Comparison of ENCODE assay signal across 3 cellular contexts in the genomic region with DNA sequence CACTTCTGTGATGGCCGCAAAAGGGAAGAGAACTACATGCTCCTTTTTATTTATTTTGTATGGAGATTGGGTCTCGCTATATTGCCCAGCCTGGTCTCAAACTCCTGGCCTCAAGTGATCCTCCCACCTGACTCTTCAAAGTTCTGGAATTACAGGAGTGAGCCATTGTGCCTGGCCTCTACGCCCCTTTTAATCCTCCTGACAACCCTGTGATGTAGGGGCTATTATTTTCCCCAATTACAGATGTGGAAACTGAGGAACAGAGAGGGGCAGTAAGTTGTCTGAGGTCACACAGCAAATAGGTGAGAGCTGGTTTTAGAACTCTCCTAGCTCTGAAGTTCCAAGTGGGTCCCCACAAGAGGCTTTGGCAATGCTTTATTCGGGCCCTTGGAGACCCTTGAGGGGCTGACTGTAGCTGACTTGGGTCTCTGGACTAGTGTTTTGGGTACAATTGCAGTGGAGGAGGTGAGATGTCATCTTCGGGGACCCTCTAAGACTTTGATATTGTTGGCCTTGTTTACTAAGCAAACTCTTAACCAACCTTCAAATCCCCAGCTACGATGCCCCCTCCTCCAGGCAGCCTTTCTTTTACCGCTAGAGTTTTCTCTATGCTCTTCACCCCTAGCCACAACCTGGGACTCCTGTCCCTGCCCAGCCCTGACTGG.
TF ChIP-seq lines count a peak whose summit lies in the region.

No MANE protein-coding gene starts in this region.

TF ChIP-seq in SK-N-SH treated with all-trans-retinoic acid at 6 μM for 48 hours, 23 proteins besides CTCF, POLR2A, EP300 and RAD21:
- no peak for TF ChIP-seq CSRNP3 (CRISPR knock-in tag; IDR thresholded peaks at IDR 0.05)
- TF ChIP-seq TCF4 (CRISPR knock-in tag; IDR thresholded peaks at IDR 0.05; ENCODE audit: borderline replicate concordance): no peak
- TF ChIP-seq, protein P1, sequence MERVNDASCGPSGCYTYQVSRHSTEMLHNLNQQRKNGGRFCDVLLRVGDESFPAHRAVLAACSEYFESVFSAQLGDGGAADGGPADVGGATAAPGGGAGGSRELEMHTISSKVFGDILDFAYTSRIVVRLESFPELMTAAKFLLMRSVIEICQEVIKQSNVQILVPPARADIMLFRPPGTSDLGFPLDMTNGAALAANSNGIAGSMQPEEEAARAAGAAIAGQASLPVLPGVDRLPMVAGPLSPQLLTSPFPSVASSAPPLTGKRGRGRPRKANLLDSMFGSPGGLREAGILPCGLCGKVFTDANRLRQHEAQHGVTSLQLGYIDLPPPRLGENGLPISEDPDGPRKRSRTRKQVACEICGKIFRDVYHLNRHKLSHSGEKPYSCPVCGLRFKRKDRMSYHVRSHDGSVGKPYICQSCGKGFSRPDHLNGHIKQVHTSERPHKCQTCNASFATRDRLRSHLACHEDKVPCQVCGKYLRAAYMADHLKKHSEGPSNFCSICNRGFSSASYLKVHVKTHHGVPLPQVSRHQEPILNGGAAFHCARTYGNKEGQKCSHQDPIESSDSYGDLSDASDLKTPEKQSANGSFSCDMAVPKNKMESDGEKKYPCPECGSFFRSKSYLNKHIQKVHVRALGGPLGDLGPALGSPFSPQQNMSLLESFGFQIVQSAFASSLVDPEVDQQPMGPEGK (CRISPR knock-in tag; IDR thresholded peaks at IDR 0.05; ENCODE audit: borderline replicate concordance): no peak
- TF ChIP-seq PPARA (CRISPR knock-in tag; IDR thresholded peaks at IDR 0.05; ENCODE audit: borderline replicate concordance): no peak
- TF ChIP-seq BACH2 (CRISPR knock-in tag; IDR thresholded peaks at IDR 0.05; ENCODE audit: borderline replicate concordance): no peak
- peak; percentile 98 for TF ChIP-seq ZFP3 (CRISPR knock-in tag; IDR thresholded peaks at IDR 0.05)
- TF ChIP-seq SNAI2 (CRISPR knock-in tag; IDR thresholded peaks at IDR 0.05): no peak

TF ChIP-seq in SK-N-SH, 30 proteins besides CTCF, POLR2A, EP300 and RAD21:
- TF ChIP-seq ELF1 (IDR thresholded peaks at IDR 0.05): no peak
- no peak for TF ChIP-seq FOXJ3 (CRISPR knock-in tag; IDR thresholded peaks at IDR 0.05)
- TF ChIP-seq GATA2 (CRISPR knock-in tag; IDR thresholded peaks at IDR 0.05): no peak
- no peak for TF ChIP-seq NRF1 (IDR thresholded peaks at IDR 0.05; ENCODE audit: low read depth, low read length)
- TF ChIP-seq USF1 (IDR thresholded peaks at IDR 0.05; ENCODE audit: borderline replicate concordance, low read depth): no peak
- no peak for TF ChIP-seq POLR2AphosphoS5 (IDR thresholded peaks at IDR 0.05; ENCODE audit: low read depth, low read length)
- TF ChIP-seq YY1 (IDR thresholded peaks at IDR 0.05; ENCODE audit: low read depth): no peak
- TF ChIP-seq MAX (IDR thresholded peaks at IDR 0.05; ENCODE audit: low read depth): no peak
- TF ChIP-seq MEF2A (IDR thresholded peaks at IDR 0.05; ENCODE audit: borderline replicate concordance, low read depth): no peak
- TF ChIP-seq RCOR1 (IDR thresholded peaks at IDR 0.05; ENCODE audit: low read length): no peak
- TF ChIP-seq RXRA (IDR thresholded peaks at IDR 0.05; ENCODE audit: borderline replicate concordance, low read depth): no peak
- TF ChIP-seq, protein P2, sequence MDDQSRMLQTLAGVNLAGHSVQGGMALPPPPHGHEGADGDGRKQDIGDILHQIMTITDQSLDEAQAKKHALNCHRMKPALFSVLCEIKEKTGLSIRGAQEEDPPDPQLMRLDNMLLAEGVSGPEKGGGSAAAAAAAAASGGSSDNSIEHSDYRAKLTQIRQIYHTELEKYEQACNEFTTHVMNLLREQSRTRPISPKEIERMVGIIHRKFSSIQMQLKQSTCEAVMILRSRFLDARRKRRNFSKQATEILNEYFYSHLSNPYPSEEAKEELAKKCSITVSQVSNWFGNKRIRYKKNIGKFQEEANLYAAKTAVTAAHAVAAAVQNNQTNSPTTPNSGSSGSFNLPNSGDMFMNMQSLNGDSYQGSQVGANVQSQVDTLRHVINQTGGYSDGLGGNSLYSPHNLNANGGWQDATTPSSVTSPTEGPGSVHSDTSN (IDR thresholded peaks at IDR 0.05): no peak
- TF ChIP-seq, protein P3, sequence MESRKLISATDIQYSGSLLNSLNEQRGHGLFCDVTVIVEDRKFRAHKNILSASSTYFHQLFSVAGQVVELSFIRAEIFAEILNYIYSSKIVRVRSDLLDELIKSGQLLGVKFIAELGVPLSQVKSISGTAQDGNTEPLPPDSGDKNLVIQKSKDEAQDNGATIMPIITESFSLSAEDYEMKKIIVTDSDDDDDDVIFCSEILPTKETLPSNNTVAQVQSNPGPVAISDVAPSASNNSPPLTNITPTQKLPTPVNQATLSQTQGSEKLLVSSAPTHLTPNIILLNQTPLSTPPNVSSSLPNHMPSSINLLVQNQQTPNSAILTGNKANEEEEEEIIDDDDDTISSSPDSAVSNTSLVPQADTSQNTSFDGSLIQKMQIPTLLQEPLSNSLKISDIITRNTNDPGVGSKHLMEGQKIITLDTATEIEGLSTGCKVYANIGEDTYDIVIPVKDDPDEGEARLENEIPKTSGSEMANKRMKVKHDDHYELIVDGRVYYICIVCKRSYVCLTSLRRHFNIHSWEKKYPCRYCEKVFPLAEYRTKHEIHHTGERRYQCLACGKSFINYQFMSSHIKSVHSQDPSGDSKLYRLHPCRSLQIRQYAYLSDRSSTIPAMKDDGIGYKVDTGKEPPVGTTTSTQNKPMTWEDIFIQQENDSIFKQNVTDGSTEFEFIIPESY (IDR thresholded peaks at IDR 0.05; ENCODE audit: borderline replicate concordance, low read depth): no peak

TF ChIP-seq in K562, 482 proteins besides CTCF, POLR2A, EP300 and RAD21:
- TF ChIP-seq, protein P3 (CRISPR knock-in tag; IDR thresholded peaks at IDR 0.05): 0 out of 2 replicates have a peak, but pooled peaks have one; percentile 18
- peak; percentile 95 for TF ChIP-seq SMARCA5 (IDR thresholded peaks at IDR 0.05)
- TF ChIP-seq HDAC2 (IDR thresholded peaks at IDR 0.05): peak; percentile 88
- peak; percentile 99 for TF ChIP-seq BCOR (IDR thresholded peaks at IDR 0.05)
- TF ChIP-seq RCOR1 (IDR thresholded peaks at IDR 0.05; ENCODE audit: borderline replicate concordance in 1 of 2, low read depth in 2 of 2, low read length in 2 of 2): peak; percentile 10 to 35; a peak in 2 of 4 replicates
- TF ChIP-seq PTBP1 (IDR thresholded peaks at IDR 0.05; ENCODE audit: low read depth, low read length): peak; percentile 83; the same call in 1 of the 2 replicates
- TF ChIP-seq BRD9 (IDR thresholded peaks at IDR 0.05; ENCODE audit: low read depth, partially characterized antibody): peak; percentile 79
- peak; percentile 31; the same call in 1 of the 2 replicates for TF ChIP-seq ZBTB7A (IDR thresholded peaks at IDR 0.05; ENCODE audit: borderline replicate concordance, control insufficient read depth, low read depth, low read length)
- peak; percentile 32 to 37; a peak in 1 of 4 replicates for TF ChIP-seq HDAC1 (IDR thresholded peaks at IDR 0.05)
- TF ChIP-seq ZNF274 (IDR thresholded peaks at IDR 0.05; ENCODE audit: borderline replicate concordance, low read depth, low read length): no peak
- peak; percentile 98 for TF ChIP-seq RBM25 (IDR thresholded peaks at IDR 0.05; ENCODE audit: low read depth, low read length, severe bottlenecking)
- no peak for TF ChIP-seq FOXA1 (IDR thresholded peaks at IDR 0.05; ENCODE audit: borderline replicate concordance)
- peak in 1 of 2 experiments; percentile 83; a peak in 2 of 3 replicates for TF ChIP-seq CBX3 (IDR thresholded peaks at IDR 0.05; ENCODE audit: borderline replicate concordance in 1 of 2, low read length in 2 of 2)
- 0 out of 4 replicates have a peak, but pooled peaks of 1 of the 2 experiments have one; percentile 20 for TF ChIP-seq FOXK2 (conservative IDR thresholded peaks at IDR 0.05 in 1 of 2, IDR thresholded peaks at IDR 0.05 in 1 of 2; ENCODE audit: low read depth in 2 of 2)
- no peak for TF ChIP-seq ZNF224 (CRISPR knock-in tag; IDR thresholded peaks at IDR 0.05)
- peak; percentile 77 for TF ChIP-seq ZNF121 (CRISPR knock-in tag; conservative IDR thresholded peaks at IDR 0.05)
- TF ChIP-seq ADNP (tag; IDR thresholded peaks at IDR 0.05): 0 out of 2 replicates have a peak, but pooled peaks have one; percentile 44
- TF ChIP-seq CBX1 (IDR thresholded peaks at IDR 0.05; ENCODE audit: low read depth): peak; percentile 84; the same call in 1 of the 2 replicates
- TF ChIP-seq SMAD4 (CRISPR knock-in tag; conservative IDR thresholded peaks at IDR 0.05): no peak
- TF ChIP-seq CHD4 (IDR thresholded peaks at IDR 0.05; ENCODE audit: insufficient read depth, insufficient replicate concordance, low read depth, low read length, poor library complexity, severe bottlenecking): peak; percentile 94
- no peak for TF ChIP-seq GATAD2B (IDR thresholded peaks at IDR 0.05; ENCODE audit: borderline replicate concordance)
- no peak for TF ChIP-seq ELK3 (CRISPR knock-in tag; IDR thresholded peaks at IDR 0.05)
- peak; percentile 85 to 94 for TF ChIP-seq KDM1A (IDR thresholded peaks at IDR 0.05)
- no peak for TF ChIP-seq ZNF124 (CRISPR knock-in tag; IDR thresholded peaks at IDR 0.05)
- TF ChIP-seq PHF20 (IDR thresholded peaks at IDR 0.05; ENCODE audit: partially characterized antibody): peak; percentile 22
- TF ChIP-seq ZFP36 (IDR thresholded peaks at IDR 0.05; ENCODE audit: low read depth, low read length, partially characterized antibody): peak; percentile 83
